ENCODE assay signal across 15 cellular contexts in the genomic region with DNA sequence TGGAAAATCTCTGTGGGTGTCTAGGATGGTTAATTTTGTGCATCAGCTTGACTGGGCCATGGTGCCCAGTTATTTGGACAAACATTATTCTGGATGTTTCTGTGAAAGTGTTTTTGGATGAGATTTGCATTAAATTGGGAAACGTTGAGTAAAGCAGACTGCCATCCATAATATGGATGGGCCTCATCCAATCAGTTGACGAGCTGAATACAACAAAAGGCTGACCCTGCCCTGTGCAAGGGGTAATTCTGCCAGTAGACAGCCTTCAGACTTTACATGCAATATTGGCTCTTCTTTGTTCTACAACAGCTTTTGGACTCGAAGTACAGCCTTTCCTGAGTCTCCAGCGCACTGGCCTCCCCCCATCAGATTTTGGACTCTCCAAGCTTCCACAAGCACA.
"Had no signal": no experiment of that assay in that cellular context is flagged by ENCODE, and none has a peak within 500 bp of the region (broad histone marks: within the 10 kb centered on the region; RNA-seq: fewer than 3 reads in every experiment).

No MANE protein-coding gene starts in this region.

- H3K27me3 Mint-ChIP-seq: stimulated activated naive CD8-positive, alpha-beta T cell treated with anti-CD3 and anti-CD28 coated beads, Interleukin-15, amount 100 ng/mL, for 72 hours had no signal

- H3K36me3 ChIP-seq: lower lobe of right lung, neutrophil, pancreas, right lobe of liver, suprapubic skin, thyroid gland had no signal

- H3K27ac ChIP-seq: dorsolateral prefrontal cortex, lower lobe of right lung, neutrophil, pancreas, right lobe of liver, suprapubic skin, thyroid gland had no signal

- H3K36me3 Mint-ChIP-seq: naive thymus-derived CD8-positive, alpha-beta T cell had no signal

- H3K4me1 ChIP-seq: pancreas had no signal

- H3K9me3 ChIP-seq: lower lobe of right lung, neutrophil, pancreas, suprapubic skin, thyroid gland had no signal

- DNase-seq: dorsolateral prefrontal cortex; effector CD4-positive, alpha-beta T cell; left ventricle myocardium superior; lower lobe of right lung; naive thymus-derived CD8-positive, alpha-beta T cell; right lobe of liver; small intestine; stimulated activated CD4-positive, alpha-beta T cell treated with anti-CD3 and anti-CD28 coated beads, Interleukin-15, amount 100 ng/mL, for 24 hours; stimulated activated CD4-positive, alpha-beta T cell treated with anti-CD3 and anti-CD28 coated beads, Interleukin-2, amount 100 ng/mL, for 48 hours; stimulated activated naive CD4-positive, alpha-beta T cell; stimulated activated naive CD8-positive, alpha-beta T cell treated with anti-CD3 and anti-CD28 coated beads, Interleukin-15, amount 100 ng/mL, for 72 hours; thyroid gland had no signal

- H3K9me3 Mint-ChIP-seq: naive thymus-derived CD8-positive, alpha-beta T cell; stimulated activated naive CD8-positive, alpha-beta T cell treated with anti-CD3 and anti-CD28 coated beads, Interleukin-15, amount 100 ng/mL, for 72 hours had no signal

- H3K27ac Mint-ChIP-seq: naive thymus-derived CD8-positive, alpha-beta T cell; stimulated activated naive CD8-positive, alpha-beta T cell treated with anti-CD3 and anti-CD28 coated beads, Interleukin-15, amount 100 ng/mL, for 72 hours had no signal

- H3K4me3 Mint-ChIP-seq: stimulated activated naive CD8-positive, alpha-beta T cell treated with anti-CD3 and anti-CD28 coated beads, Interleukin-15, amount 100 ng/mL, for 72 hours had no signal

- H3K4me3 ChIP-seq: lower lobe of right lung, right lobe of liver, suprapubic skin, thyroid gland had no signal

- ATAC-seq: left ventricle myocardium superior; lower lobe of right lung; naive thymus-derived CD8-positive, alpha-beta T cell; pancreas; right lobe of liver; stimulated activated naive CD8-positive, alpha-beta T cell treated with anti-CD3 and anti-CD28 coated beads, Interleukin-15, amount 100 ng/mL, for 72 hours had no signal
